ENCODE assay signal across 24 cellular contexts in genomic region chr5:76210946-76211345, GRCh38.
"Had no signal": no experiment of that assay in that cellular context is flagged by ENCODE, and none has a peak within 500 bp of the region (broad histone marks: within the 10 kb centered on the region; RNA-seq: fewer than 3 reads in every experiment).

No MANE protein-coding gene starts in this region.

- H3K4me2 ChIP-seq: SK-N-SH had no signal

- H3K9me3 ChIP-seq: SJSA1, SK-N-SH had no signal

- H3K9ac ChIP-seq: SK-N-SH had no signal

- H3K27ac ChIP-seq: HL-60, SJSA1 had no signal

- H3K4me1 ChIP-seq: SJSA1 had no signal

- H3K36me3 ChIP-seq: MG63, SJSA1 had no signal

- FAIRE-seq: RCC 7860 had no signal

- H3K4me3 ChIP-seq: MG63, SJSA1 had no signal

- DNase-seq: IMR-90, Karpas-422, KG1, MG63, NCI-H1092, NCI-H1105 treated with DMSO at 0.1 percent for 48 hours, NCI-H1436, NCI-H187, NCI-H2029, NCI-H2081 treated with DMSO at 0.1 percent for 48 hours, NCI-H2171, NCI-H226, NCI-H446, NCI-H510A, NCI-H524 treated with DMSO at 0.1 percent for 48 hours, NCI-H69, NCI-H774, Right ventricle myocardium superior, RPMI8226, SIG-M5, SK-N-SH had no signal

- H3K27me3 ChIP-seq: SJSA1 had no signal
